Comparison of ENCODE assay signal across 2 cellular contexts in genomic region chr6:41548098-41548840, GRCh38.
TF ChIP-seq lines count a peak whose summit lies in the region.

No MANE protein-coding gene starts in this region.

TF ChIP-seq in WTC11, 78 proteins besides CTCF, POLR2A, EP300 and RAD21:
- TF ChIP-seq USF2 (CRISPR knock-in tag; IDR thresholded peaks at IDR 0.05) = no peak
- TF ChIP-seq, protein P1, sequence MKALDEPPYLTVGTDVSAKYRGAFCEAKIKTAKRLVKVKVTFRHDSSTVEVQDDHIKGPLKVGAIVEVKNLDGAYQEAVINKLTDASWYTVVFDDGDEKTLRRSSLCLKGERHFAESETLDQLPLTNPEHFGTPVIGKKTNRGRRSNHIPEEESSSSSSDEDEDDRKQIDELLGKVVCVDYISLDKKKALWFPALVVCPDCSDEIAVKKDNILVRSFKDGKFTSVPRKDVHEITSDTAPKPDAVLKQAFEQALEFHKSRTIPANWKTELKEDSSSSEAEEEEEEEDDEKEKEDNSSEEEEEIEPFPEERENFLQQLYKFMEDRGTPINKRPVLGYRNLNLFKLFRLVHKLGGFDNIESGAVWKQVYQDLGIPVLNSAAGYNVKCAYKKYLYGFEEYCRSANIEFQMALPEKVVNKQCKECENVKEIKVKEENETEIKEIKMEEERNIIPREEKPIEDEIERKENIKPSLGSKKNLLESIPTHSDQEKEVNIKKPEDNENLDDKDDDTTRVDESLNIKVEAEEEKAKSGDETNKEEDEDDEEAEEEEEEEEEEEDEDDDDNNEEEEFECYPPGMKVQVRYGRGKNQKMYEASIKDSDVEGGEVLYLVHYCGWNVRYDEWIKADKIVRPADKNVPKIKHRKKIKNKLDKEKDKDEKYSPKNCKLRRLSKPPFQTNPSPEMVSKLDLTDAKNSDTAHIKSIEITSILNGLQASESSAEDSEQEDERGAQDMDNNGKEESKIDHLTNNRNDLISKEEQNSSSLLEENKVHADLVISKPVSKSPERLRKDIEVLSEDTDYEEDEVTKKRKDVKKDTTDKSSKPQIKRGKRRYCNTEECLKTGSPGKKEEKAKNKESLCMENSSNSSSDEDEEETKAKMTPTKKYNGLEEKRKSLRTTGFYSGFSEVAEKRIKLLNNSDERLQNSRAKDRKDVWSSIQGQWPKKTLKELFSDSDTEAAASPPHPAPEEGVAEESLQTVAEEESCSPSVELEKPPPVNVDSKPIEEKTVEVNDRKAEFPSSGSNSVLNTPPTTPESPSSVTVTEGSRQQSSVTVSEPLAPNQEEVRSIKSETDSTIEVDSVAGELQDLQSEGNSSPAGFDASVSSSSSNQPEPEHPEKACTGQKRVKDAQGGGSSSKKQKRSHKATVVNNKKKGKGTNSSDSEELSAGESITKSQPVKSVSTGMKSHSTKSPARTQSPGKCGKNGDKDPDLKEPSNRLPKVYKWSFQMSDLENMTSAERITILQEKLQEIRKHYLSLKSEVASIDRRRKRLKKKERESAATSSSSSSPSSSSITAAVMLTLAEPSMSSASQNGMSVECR (CRISPR knock-in tag; IDR thresholded peaks at IDR 0.05; ENCODE audit: borderline replicate concordance) = no peak

TF ChIP-seq in H1, 55 proteins besides CTCF, POLR2A, EP300 and RAD21:
- no peak for TF ChIP-seq CTBP2 (IDR thresholded peaks at IDR 0.05; ENCODE audit: borderline replicate concordance, insufficient read depth, insufficient read length, low read length)
- no peak for TF ChIP-seq BCL11A (IDR thresholded peaks at IDR 0.05; ENCODE audit: low read depth in 2 of 2, low read length in 2 of 2)
- TF ChIP-seq KDM4A (IDR thresholded peaks at IDR 0.05; ENCODE audit: low read depth, low read length, severe bottlenecking) = peak; percentile 2
- TF ChIP-seq, protein P2, sequence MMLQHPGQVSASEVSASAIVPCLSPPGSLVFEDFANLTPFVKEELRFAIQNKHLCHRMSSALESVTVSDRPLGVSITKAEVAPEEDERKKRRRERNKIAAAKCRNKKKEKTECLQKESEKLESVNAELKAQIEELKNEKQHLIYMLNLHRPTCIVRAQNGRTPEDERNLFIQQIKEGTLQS (IDR thresholded peaks at IDR 0.05; ENCODE audit: insufficient read depth, low read depth, low read length) = no peak
- TF ChIP-seq CHD2 (IDR thresholded peaks at IDR 0.05; ENCODE audit: low read length) = no peak
- TF ChIP-seq MAX (IDR thresholded peaks at IDR 0.05) = 0 out of 2 replicates have a peak, but pooled peaks have one; percentile 17
- TF ChIP-seq HDAC2 (IDR thresholded peaks at IDR 0.05; ENCODE audit: borderline replicate concordance in 1 of 2, low read depth in 2 of 2, low read length in 2 of 2) = no peak
- TF ChIP-seq SIN3A (conservative IDR thresholded peaks at IDR 0.05 in 1 of 2, IDR thresholded peaks at IDR 0.05 in 1 of 2; ENCODE audit: low read depth in 1 of 2, low read length in 2 of 2) = no peak
- TF ChIP-seq RBBP5 (IDR thresholded peaks at IDR 0.05; ENCODE audit: borderline replicate concordance, low read depth, low read length) = peak; percentile 40
- TF ChIP-seq, protein P3, sequence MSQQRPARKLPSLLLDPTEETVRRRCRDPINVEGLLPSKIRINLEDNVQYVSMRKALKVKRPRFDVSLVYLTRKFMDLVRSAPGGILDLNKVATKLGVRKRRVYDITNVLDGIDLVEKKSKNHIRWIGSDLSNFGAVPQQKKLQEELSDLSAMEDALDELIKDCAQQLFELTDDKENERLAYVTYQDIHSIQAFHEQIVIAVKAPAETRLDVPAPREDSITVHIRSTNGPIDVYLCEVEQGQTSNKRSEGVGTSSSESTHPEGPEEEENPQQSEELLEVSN (IDR thresholded peaks at IDR 0.05) = 0 out of 2 replicates have a peak, but pooled peaks have one; percentile 18
- peak; percentile 80 for TF ChIP-seq RNF2 (IDR thresholded peaks at IDR 0.05; ENCODE audit: borderline replicate concordance, low read depth, low read length, missing control alignments, poor library complexity, severe bottlenecking)
- peak; percentile 94 for TF ChIP-seq EZH2 (IDR thresholded peaks at IDR 0.05; ENCODE audit: low read depth, low read length, severe bottlenecking)
- no peak for TF ChIP-seq BACH1 (IDR thresholded peaks at IDR 0.05; ENCODE audit: low read length)
- TF ChIP-seq CEBPB (IDR thresholded peaks at IDR 0.05; ENCODE audit: low read depth, low read length) = no peak
- no peak; the same call in 1 of the 2 replicates for TF ChIP-seq EGR1 (IDR thresholded peaks at IDR 0.05; ENCODE audit: borderline replicate concordance, low read depth, low read length)
- TF ChIP-seq SUZ12 (IDR thresholded peaks at IDR 0.05; ENCODE audit: low read length) = peak; percentile 90
- no peak for TF ChIP-seq KDM5A (IDR thresholded peaks at IDR 0.05; ENCODE audit: low read length)
- no peak for TF ChIP-seq KDM1A (IDR thresholded peaks at IDR 0.05; ENCODE audit: borderline replicate concordance, low read length)
- no peak for TF ChIP-seq GABPA (IDR thresholded peaks at IDR 0.05; ENCODE audit: borderline replicate concordance, insufficient read depth, low read length)
- TF ChIP-seq CBX8 (IDR thresholded peaks at IDR 0.05; ENCODE audit: borderline replicate concordance, low read depth, low read length) = no peak
- TF ChIP-seq YY1 (IDR thresholded peaks at IDR 0.05; ENCODE audit: low read depth, low read length) = no peak
- TF ChIP-seq ZNF274 (IDR thresholded peaks at IDR 0.05; ENCODE audit: borderline replicate concordance, extremely low read depth, low read length) = no peak
- TF ChIP-seq HDAC6 (IDR thresholded peaks at IDR 0.05; ENCODE audit: low read depth, low read length) = no peak
TF ChIP-seq in H1: peak in this region for 7.
